15 cellular contexts compared by ENCODE assay signal in the genomic region with DNA sequence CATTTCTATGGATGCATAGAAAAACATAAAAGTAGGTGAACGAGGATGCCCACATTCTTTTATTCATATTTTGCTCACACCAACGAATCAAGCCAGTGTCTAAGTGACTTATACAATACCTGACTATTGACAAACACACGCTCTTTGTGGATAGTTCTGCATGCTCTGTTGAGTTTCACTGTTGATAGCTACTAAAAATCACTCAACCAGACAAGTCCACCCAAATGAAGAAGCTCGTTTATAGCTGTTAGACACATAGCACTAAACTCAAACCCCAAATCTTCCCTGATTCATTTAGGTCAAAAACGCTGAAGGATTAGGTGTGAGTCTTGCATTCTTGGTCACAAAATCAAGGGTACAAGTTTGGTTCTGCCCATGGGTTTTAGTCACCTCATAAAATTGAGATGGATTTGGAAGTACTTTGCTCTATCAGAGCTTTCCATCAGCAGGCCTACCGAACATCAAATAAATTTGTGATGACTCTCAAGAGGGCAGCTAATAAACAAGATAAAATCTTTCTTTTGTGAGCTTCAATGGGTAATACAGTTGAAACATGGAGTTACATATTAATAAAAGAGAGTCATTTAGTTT.
DNase-seq lines count a peak whose midpoint lies in the region; ATAC-seq and TF ChIP-seq lines count a peak whose summit lies in the region.
"Had no signal": no experiment of that assay in that cellular context is flagged by ENCODE, and none has a peak within 500 bp of the region (broad histone marks: within the 10 kb centered on the region; RNA-seq: fewer than 3 reads in every experiment).

No MANE protein-coding gene starts in this region.

- H3K36me3 Mint-ChIP-seq in MCF 10A (ENCODE audit: insufficient read depth, unreplicated experiment), result no peaks in the 10 kb centered on the region
- H3K36me3 Mint-ChIP-seq: CD14-positive monocyte had no signal

- CTCF ChIA-PET in mammary epithelial cell (lab: Charles Lee; ENCODE audit: low non-redundant PET) (no interaction called here), MCF 10A (lab: Yijun Ruan, JAX) (no interaction called here), PC-3 (lab: Charles Lee) (no interaction called here)

- TF ChIP-seq CTCF in mammary epithelial cell (conservative IDR thresholded peaks at IDR 0.05 in 1 of 2, IDR thresholded peaks at IDR 0.05 in 1 of 2; ENCODE audit: extremely low read depth in 1 of 2, insufficient read depth in 1 of 2, low read depth in 1 of 2, low read length in 2 of 2), result no peak
- no peak for TF ChIP-seq CTCF in MCF 10A (IDR thresholded peaks at IDR 0.05; ENCODE audit: unreplicated experiment)
- no peak for TF ChIP-seq CTCF in PC-3 (conservative IDR thresholded peaks at IDR 0.05; ENCODE audit: low read depth, low read length)

- POLR2A ChIA-PET in MCF 10A (lab: Yijun Ruan, JAX) (interaction anchor here (0.8 to 0.9 kb wide), 2 partner anchors 9 to 13 kb away, joined by 3 to 4 read pairs; no protein-coding TSS in a partner anchor), PC-3 (lab: Charles Lee; ENCODE audit: unreplicated experiment) (interaction anchor here (0.6 to 0.7 kb wide), 2 partner anchors 58 to 175 kb away, joined by 3 read pairs; no protein-coding TSS in a partner anchor)

- peak; percentile 61 for DNase-seq in mammary epithelial cell
- DNase-seq in MCF 10A (ENCODE audit: unreplicated experiment), result no peak
- DNase-seq in KBM-7, result peak; percentile 4
- peak; percentile 86 for DNase-seq in PC-3
- DNase-seq in hepatic stellate cell (ENCODE audit: low spot score), result no peak
- DNase-seq in T1000 (lab: John Stamatoyannopoulos, UW), result no peak
- DNase-seq: ACHN, AML-193, NCI-H1436 treated with DMSO at 0.1 percent for 48 hours, NCI-H748 treated with DMSO at 0.1 percent for 48 hours, OCI-M1 had no signal

- WGBS in mammary epithelial cell (ENCODE audit: low coverage, missing lambda C conversion rate), result 67% methylated on average over 6 of the region's 6 CpGs

- H3K79me2 ChIP-seq in mammary epithelial cell (ENCODE audit: insufficient read depth, low read length) (no peaks in the 10 kb centered on the region), PC-3 (ENCODE audit: low read length) (no peaks in the 10 kb centered on the region)

- H3K27me3 ChIP-seq in mammary epithelial cell (ENCODE audit: insufficient read depth, low read length), result no peaks in the 10 kb centered on the region
- no peaks in the 10 kb centered on the region for H3K27me3 ChIP-seq in PC-3 (ENCODE audit: low read length)

- H3K27ac Mint-ChIP-seq in MCF 10A (ENCODE audit: low read depth, unreplicated experiment), result no peak overlapping the region
- H3K27ac Mint-ChIP-seq: CD14-positive monocyte had no signal

- peak overlapping the region; percentile 13 for H2AFZ ChIP-seq in mammary epithelial cell (ENCODE audit: low read depth, low read length)
- no peak overlapping the region for H2AFZ ChIP-seq in PC-3 (ENCODE audit: low read length)

- no peak overlapping the region for H3K9ac ChIP-seq in mammary epithelial cell (ENCODE audit: insufficient read depth, low read length)
- no peak overlapping the region for H3K9ac ChIP-seq in PC-3 (ENCODE audit: low read length)
- H3K9ac ChIP-seq: KMS-11 had no signal

- H3F3A ChIP-seq in PC-3 (ENCODE audit: low read length, unreplicated experiment), result no peaks in the 10 kb centered on the region

- dilution Hi-C loops in mammary epithelial cell (cut with HindIII; ENCODE audit: low sequenced_read_pairs), result no loop called here

- H3K9me3 Mint-ChIP-seq in MCF 10A (ENCODE audit: unreplicated experiment), result no peaks in the 10 kb centered on the region

- H3K27ac ChIP-seq in mammary epithelial cell (ENCODE audit: insufficient read depth, low read depth, low read length) (no peak overlapping the region), PC-3 (ENCODE audit: low read length) (peak overlapping the region; percentile 67)
- H3K27ac ChIP-seq: KMS-11 had no signal

- H3K4me3 Mint-ChIP-seq in MCF 10A (ENCODE audit: unreplicated experiment), result no peak overlapping the region
- H3K4me3 Mint-ChIP-seq: CD14-positive monocyte had no signal

- no peaks in the 10 kb centered on the region for H3K4me1 Mint-ChIP-seq in MCF 10A (ENCODE audit: insufficient read depth, unreplicated experiment)
- H3K4me1 Mint-ChIP-seq: CD14-positive monocyte had no signal

- no peak overlapping the region for H3K4me3 ChIP-seq in mammary epithelial cell (replicated peaks in 1 of 3; ENCODE audit: insufficient read depth in 1 of 3, low read depth in 2 of 3, low read length in 3 of 3)
- no peak overlapping the region for H3K4me3 ChIP-seq in PC-3 (ENCODE audit: low read length)
- H3K4me3 ChIP-seq: HAP-1 had no signal

- no peak overlapping the region for H3K4me2 ChIP-seq in mammary epithelial cell (ENCODE audit: insufficient read depth, low read depth, low read length)
- peak overlapping the region; percentile 15 for H3K4me2 ChIP-seq in PC-3 (ENCODE audit: low read length)
- H3K4me2 ChIP-seq: KMS-11 had no signal

- H3K9me2 ChIP-seq in PC-3 (replicated peaks; ENCODE audit: low read length), result no peaks in the 10 kb centered on the region

- ATAC-seq in PC-3, result peak; percentile 80
- ATAC-seq in esophagus mucosa, result no peak

- H3K36me3 ChIP-seq in mammary epithelial cell (ENCODE audit: insufficient read depth, low read length) (no peaks in the 10 kb centered on the region), PC-3 (ENCODE audit: low read depth, low read length) (no peaks in the 10 kb centered on the region)
- H3K36me3 ChIP-seq: HAP-1 had no signal

- in situ Hi-C loops in mammary epithelial cell (cut with MboI; ENCODE audit: low sequenced_read_pairs in 2 of 2), result loop anchor here (25.0 kb wide), 2 partner anchors 717 to 867 kb away; partner anchors contain the start of gene MEIS1 (in 2 of the 2)
- in situ Hi-C loops in KBM-7 (cut with MboI; ENCODE audit: low pct_unique_long_range_greater_than_20kb, low sequenced_read_pairs), result no loop called here

- H3K27me3 Mint-ChIP-seq in MCF 10A (ENCODE audit: insufficient read depth, unreplicated experiment), result no peaks in the 10 kb centered on the region

- no TSS peak for BruUV-seq in mammary epithelial cell (replicated peaks; lab: Mats Ljungman, UMichigan)
- no TSS peak for BruUV-seq in MCF 10A (replicated peaks; lab: Mats Ljungman, UMichigan)
- BruUV-seq in PC-3 (replicated peaks; lab: Mats Ljungman, UMichigan), result no TSS peak

- peaks cover 5% of the 10 kb centered on the region for H3K4me1 ChIP-seq in mammary epithelial cell (ENCODE audit: insufficient read depth, low read length)
- peaks cover 14% of the 10 kb centered on the region for H3K4me1 ChIP-seq in PC-3 (ENCODE audit: insufficient read depth, low read length)
- H3K4me1 ChIP-seq: HAP-1 had no signal

- intact Hi-C loops in mammary epithelial cell (cut with micrococcal nuclease), result no loop called here
- intact Hi-C loops in MCF 10A (cut with micrococcal nuclease), result no loop called here
- intact Hi-C loops in PC-3 (cut with micrococcal nuclease), result no loop called here

- H4K20me1 ChIP-seq in mammary epithelial cell (ENCODE audit: insufficient read depth, low read length), result no peaks in the 10 kb centered on the region
- H4K20me1 ChIP-seq in PC-3 (ENCODE audit: low read length), result no peaks in the 10 kb centered on the region

- H3K9me3 ChIP-seq in mammary epithelial cell (replicated peaks; ENCODE audit: insufficient read depth, low read length) (no peaks in the 10 kb centered on the region), PC-3 (ENCODE audit: low read length) (no peaks in the 10 kb centered on the region)
- H3K9me3 ChIP-seq: HAP-1 had no signal

Comparison
In these comparisons a context has a peak if more than half of its experiments do, and no peak if none do; other contexts are left out.
1. DNase-seq: peak in mammary epithelial cell (single experiment), KBM-7 (single experiment) and PC-3 (single experiment); none in MCF 10A (single experiment), hepatic stellate cell (single experiment) and T1000 (single experiment).